In genomic region chr6:53048431-53049195, GRCh38 we compare ENCODE assay signal across 8 cellular contexts. TPM values are rescaled to one million over a fixed set of nuclear protein-coding genes. Genes with fewer than 3 reads are reported as not detected.
DNase-seq lines count a peak whose midpoint lies in the region; ATAC-seq, FAIRE-seq and TF ChIP-seq lines count a peak whose summit lies in the region.

No MANE protein-coding gene starts in this region.

- ATAC-seq in GM19455 (IDR thresholded peaks at IDR 0.05; ENCODE audit: unreplicated experiment): peak; percentile 71
- ATAC-seq in HG03469 (IDR thresholded peaks at IDR 0.05; ENCODE audit: unreplicated experiment): peak; percentile 86

- peak overlapping the region; percentile 5 for H3K4me3 Mint-ChIP-seq in astrocyte (ENCODE audit: unreplicated experiment)

- H3K27me3 ChIP-seq in BLaER1 (no peaks in the 10 kb centered on the region), astrocyte (ENCODE audit: insufficient read depth, low read length) (no peaks in the 10 kb centered on the region)

- H2AFZ ChIP-seq in astrocyte (ENCODE audit: low read depth, low read length): peak overlapping the region; percentile 38

- H3K4me3 ChIP-seq in BLaER1: no peak overlapping the region
- peak overlapping the region; percentile 48 for H3K4me3 ChIP-seq in astrocyte (ENCODE audit: insufficient read depth, low read depth, low read length)

- no peaks in the 10 kb centered on the region for H3K27me3 Mint-ChIP-seq in astrocyte (ENCODE audit: low read depth, unreplicated experiment)

- peaks cover 44% of the 10 kb centered on the region for H3K4me1 Mint-ChIP-seq in astrocyte (ENCODE audit: low read depth, unreplicated experiment)

- DNase-seq in astrocyte (ENCODE audit: low read depth): peak; percentile 97
- DNase-seq in pulmonary artery endothelial cell (ENCODE audit: low read depth, low spot score): peak; percentile 27
- no peak for DNase-seq in anterior cingulate cortex (lab: John Stamatoyannopoulos, UW)
- no peak for DNase-seq in NCI-H345 treated with DMSO at 0.1 percent for 48 hours (lab: John Stamatoyannopoulos, UW; ENCODE audit: unreplicated experiment)
- no peak for DNase-seq in posterior vena cava (ENCODE audit: low spot score)

- H3K9me3 ChIP-seq in BLaER1 (no peaks in the 10 kb centered on the region), astrocyte (ENCODE audit: insufficient read depth, low read depth, low read length) (no peaks in the 10 kb centered on the region)

- H3K4me1 ChIP-seq in BLaER1 (peaks cover 19% of the 10 kb centered on the region), astrocyte (ENCODE audit: insufficient read depth, low read length) (peaks cover 38% of the 10 kb centered on the region)

- peaks cover 61% of the 10 kb centered on the region for H3K79me2 ChIP-seq in astrocyte (ENCODE audit: insufficient read depth, low read length)

- intact Hi-C loops in posterior vena cava (cut with DNase I): no loop called here

- TF ChIP-seq CTCF in astrocyte (IDR thresholded peaks at IDR 0.05; ENCODE audit: insufficient read depth, low read depth, low read length): no peak

- H3K27ac Mint-ChIP-seq in astrocyte (ENCODE audit: unreplicated experiment): peak overlapping the region; percentile 73

- H4K20me1 ChIP-seq in BLaER1 (peaks cover 96% of the 10 kb centered on the region), astrocyte (ENCODE audit: insufficient read depth, low read length) (no peaks in the 10 kb centered on the region)

- peaks cover 4% of the 10 kb centered on the region for H3K36me3 Mint-ChIP-seq in astrocyte (ENCODE audit: low read depth, unreplicated experiment)

- no peaks in the 10 kb centered on the region for H3K9me3 Mint-ChIP-seq in astrocyte (ENCODE audit: unreplicated experiment)

- H3K9ac ChIP-seq in BLaER1: no peak overlapping the region
- H3K9ac ChIP-seq in astrocyte (ENCODE audit: low read length): peak overlapping the region; percentile 79

- peaks cover 55% of the 10 kb centered on the region for H3K36me3 ChIP-seq in BLaER1
- no peaks in the 10 kb centered on the region for H3K36me3 ChIP-seq in astrocyte (ENCODE audit: insufficient read depth, low read length)

- H3K4me2 ChIP-seq in BLaER1: peak overlapping the region; percentile 43
- H3K4me2 ChIP-seq in astrocyte (ENCODE audit: low read length): peak overlapping the region; percentile 83

- FAIRE-seq in astrocyte (lab: Jason Lieb, UNC): peak; percentile 82

- H3K27ac ChIP-seq in BLaER1 (no peak overlapping the region; the same call in 1 of the 2 replicates), astrocyte (ENCODE audit: low read depth, low read length) (peak overlapping the region; percentile 98)

RNA-seq across cellular contexts. Expression of gene CILK1, which starts 13.0 kb away (rescaled TPM):
- total RNA-seq in astrocyte (15.6 and 17.4 TPM in 2 replicates), pulmonary artery endothelial cell (4.2 and 9.0 TPM in 2 replicates), posterior vena cava (10 to 100 TPM; 12.4 to 20.1 TPM)

RNA-seq across cellular contexts. Expression of gene FBXO9, which starts 16.6 kb away (rescaled TPM):
- total RNA-seq in astrocyte (72.6 and 80.2 TPM in 2 replicates), pulmonary artery endothelial cell (17.7 and 26.3 TPM in 2 replicates), posterior vena cava (100 to 1,000 TPM in 1 of 2 donors, 10 to 100 TPM in 1; 99.5 to 126 TPM)

RNA-seq across cellular contexts. Expression of gene GSTA4, which starts 53.5 kb away (rescaled TPM):
- total RNA-seq in astrocyte (10.9 and 12.0 TPM in 2 replicates), pulmonary artery endothelial cell (19.7 and 22.1 TPM in 2 replicates), posterior vena cava (10 to 100 TPM; 13.1 to 26.2 TPM)

Comparison
In these comparisons a context has a peak if more than half of its experiments do, and no peak if none do; other contexts are left out.
1. DNase-seq: peak in astrocyte (single experiment) and pulmonary artery endothelial cell (single experiment); none in anterior cingulate cortex (0 of 58), NCI-H345 treated with DMSO at 0.1 percent for 48 hours (single experiment) and posterior vena cava (single experiment).